26 cellular contexts compared by ENCODE assay signal in the genomic region with DNA sequence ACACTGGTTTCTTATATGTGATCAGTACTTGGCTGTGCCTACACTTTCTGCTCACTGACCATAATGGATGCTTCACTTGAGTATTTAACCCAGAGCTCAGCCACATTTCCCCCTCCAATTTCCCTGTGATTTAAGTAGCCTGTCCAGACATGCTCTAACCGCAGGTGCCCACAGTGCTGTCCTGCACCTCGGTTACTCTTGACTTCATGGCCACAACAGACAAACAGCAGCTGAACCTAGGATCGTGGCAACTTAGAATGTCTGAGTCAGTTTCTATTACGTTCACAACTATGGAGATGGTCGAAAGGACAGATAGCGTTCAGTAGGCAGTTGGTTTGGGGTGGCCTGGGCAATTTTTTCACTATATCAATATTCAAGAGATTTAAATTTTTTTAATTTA.
"Had no signal": no experiment of that assay in that cellular context is flagged by ENCODE, and none has a peak within 500 bp of the region (broad histone marks: within the 10 kb centered on the region; RNA-seq: fewer than 3 reads in every experiment).

No MANE protein-coding gene starts in this region.

- H3K27me3 ChIP-seq: esophagus muscularis mucosa, foreskin keratinocyte, gastroesophageal sphincter, heart left ventricle, left lung, ovary, sigmoid colon, spleen, testis, tibial artery had no signal

- H3K4me3 ChIP-seq: esophagus muscularis mucosa, gastroesophageal sphincter, heart left ventricle, left lung, ovary, psoas muscle, sigmoid colon, skin epidermis, spleen, testis, tibial artery had no signal

- H3K27ac ChIP-seq: esophagus muscularis mucosa, gastroesophageal sphincter, heart left ventricle, left lung, ovary, psoas muscle, sigmoid colon, spleen, testis, tibial artery had no signal

- H3K9me3 ChIP-seq: esophagus muscularis mucosa, gastroesophageal sphincter, heart left ventricle, left lung, ovary, psoas muscle, sigmoid colon, spleen, testis, tibial artery had no signal

- H3K4me1 ChIP-seq: esophagus muscularis mucosa, gastroesophageal sphincter, left lung, psoas muscle, sigmoid colon, spleen, testis, tibial artery had no signal

- H3K36me3 ChIP-seq: esophagus muscularis mucosa, gastroesophageal sphincter, heart left ventricle, left lung, ovary, sigmoid colon, spleen, tibial artery had no signal

- DNase-seq: effector CD8-positive, alpha-beta T cell; endodermal cell; foreskin keratinocyte; heart left ventricle; hippocampal formation; left cardiac atrium; left lung; mesendoderm; midbrain; natural killer cell; occipital lobe; ovary; posterior cingulate gyrus; psoas muscle; right cardiac atrium; sigmoid colon; spleen; stimulated activated CD4-positive, alpha-beta T cell treated with anti-CD3 and anti-CD28 coated beads, Interleukin-2, amount 100 ng/mL, for 48 hours; stimulated activated CD8-positive, alpha-beta memory T cell treated with anti-CD3 and anti-CD28 coated beads, Interleukin-4, amount 100 ng/mL, for 48 hours; stimulated activated naive CD4-positive, alpha-beta T cell; stimulated activated naive CD8-positive, alpha-beta T cell treated with anti-CD3 and anti-CD28 coated beads, Interleukin-15, amount 100 ng/mL, for 72 hours; testis; tibial artery had no signal

- ATAC-seq: foreskin keratinocyte; gastroesophageal sphincter; heart left ventricle; left cardiac atrium; left lung; natural killer cell; right cardiac atrium; stimulated activated naive CD8-positive, alpha-beta T cell treated with anti-CD3 and anti-CD28 coated beads, Interleukin-15, amount 100 ng/mL, for 72 hours had no signal
